5 cellular contexts compared by ENCODE assay signal in the genomic region with DNA sequence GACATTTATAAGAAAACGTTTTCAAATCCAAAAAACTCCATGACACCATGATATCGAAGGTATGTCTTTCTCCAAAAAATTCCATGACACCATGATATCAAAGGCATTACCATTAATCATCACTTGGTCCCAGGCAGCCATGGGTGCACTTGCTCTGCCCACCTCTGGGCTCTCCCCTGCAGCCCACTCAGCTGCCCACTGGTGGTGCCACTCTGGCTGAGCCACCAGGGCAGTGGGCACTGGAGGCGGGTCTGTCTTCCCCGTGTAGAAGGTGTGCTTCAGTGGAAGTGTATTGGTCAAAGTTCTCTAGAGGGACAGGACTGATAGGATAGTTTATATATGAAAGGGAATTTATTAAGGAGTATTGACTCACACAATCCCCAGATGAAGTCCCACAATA.
"Had no signal": no experiment of that assay in that cellular context is flagged by ENCODE, and none has a peak within 500 bp of the region (broad histone marks: within the 10 kb centered on the region; RNA-seq: fewer than 3 reads in every experiment).

No MANE protein-coding gene starts in this region.

- H3K27ac Mint-ChIP-seq: IgD-negative memory B cell had no signal

- H3K4me3 ChIP-seq: K562 had no signal

- DNase-seq: KBM-7 had no signal

- H3K36me3 Mint-ChIP-seq: IgD-negative memory B cell had no signal

- H3K4me3 Mint-ChIP-seq: IgD-negative memory B cell had no signal

- ATAC-seq: HepG2, K562 had no signal

- H3K27ac ChIP-seq: HL-60 had no signal
